ENCODE assay signal across 8 cellular contexts in genomic region chr3:141308588-141309218, GRCh38. TPM values are rescaled to one million over a fixed set of nuclear protein-coding genes. Genes with fewer than 3 reads are reported as not detected.
DNase-seq lines count a peak whose midpoint lies in the region; TF ChIP-seq lines count a peak whose summit lies in the region.

No MANE protein-coding gene starts in this region.

- in situ Hi-C loops in ACHN (cut with HindIII; ENCODE audit: low pct_ligation_motif_present, low pct_unique_long_range_greater_than_20kb, low sequenced_read_pairs), result no loop called here

- H3K27me3 Mint-ChIP-seq in endothelial cell (ENCODE audit: unreplicated experiment), result peaks cover 12% of the 10 kb centered on the region

- H3K4me3 ChIP-seq in GM12864 (ENCODE audit: low read depth, low read length), result no peak overlapping the region
- H3K4me3 ChIP-seq in NT2/D1 (ENCODE audit: insufficient read length, low read depth), result no peak overlapping the region
- no peak overlapping the region for H3K4me3 ChIP-seq in neural cell (ENCODE audit: low read length)

- no peak overlapping the region for H2AFZ ChIP-seq in neural cell (ENCODE audit: low read depth, low read length)

- no peaks in the 10 kb centered on the region for H3K79me2 ChIP-seq in neural cell (replicated peaks; ENCODE audit: insufficient read depth, low read length)

- H3K4me1 Mint-ChIP-seq in endothelial cell (ENCODE audit: unreplicated experiment), result peaks cover 23% of the 10 kb centered on the region

- H3K4me2 ChIP-seq in neural cell (ENCODE audit: low read length), result no peak overlapping the region

- H3F3A ChIP-seq in neural cell (ENCODE audit: insufficient read depth, low read length, poor library complexity, severe bottlenecking), result no peaks in the 10 kb centered on the region

- peaks cover 5% of the 10 kb centered on the region for H3K27me3 ChIP-seq in NT2/D1 (ENCODE audit: insufficient read depth, insufficient read length)
- no peaks in the 10 kb centered on the region for H3K27me3 ChIP-seq in neural cell (ENCODE audit: insufficient read depth, low read depth, low read length)

- H3K4me3 Mint-ChIP-seq in endothelial cell (ENCODE audit: unreplicated experiment), result peak overlapping the region; percentile 37

- H3K9me2 ChIP-seq in neural cell (ENCODE audit: insufficient read depth, low read length), result no peaks in the 10 kb centered on the region

- H3K36me3 ChIP-seq in NT2/D1 (ENCODE audit: insufficient read depth, insufficient read length, low read length) (no peaks in the 10 kb centered on the region), neural cell (ENCODE audit: insufficient read depth, low read length) (no peaks in the 10 kb centered on the region)

- no peak overlapping the region for H3K9ac ChIP-seq in NT2/D1 (ENCODE audit: insufficient read length, low read depth)
- H3K9ac ChIP-seq in neural cell (ENCODE audit: low read length), result no peak overlapping the region

- no peak for TF ChIP-seq EP300 in neural cell (conservative IDR thresholded peaks at IDR 0.05; ENCODE audit: poor library complexity, severe bottlenecking)

- no peak for TF ChIP-seq RAD21 in neural cell (conservative IDR thresholded peaks at IDR 0.05)

- TF ChIP-seq CTCF in GM12864 (IDR thresholded peaks at IDR 0.05; ENCODE audit: low read depth, low read length, missing control alignments) (peak; percentile 17), endothelial cell (IDR thresholded peaks at IDR 0.05; ENCODE audit: unreplicated experiment) (peak; percentile 41), neural cell (IDR thresholded peaks at IDR 0.05; ENCODE audit: poor library complexity, severe bottlenecking) (peak; percentile 33)

- no peaks in the 10 kb centered on the region for H4K20me1 ChIP-seq in neural cell (ENCODE audit: insufficient read depth)

- no peaks in the 10 kb centered on the region for H3K36me3 Mint-ChIP-seq in endothelial cell (ENCODE audit: low read depth, unreplicated experiment)

- H3K9me3 ChIP-seq in NT2/D1 (ENCODE audit: insufficient read depth, low read length) (no peaks in the 10 kb centered on the region), neural cell (ENCODE audit: low read length) (no peaks in the 10 kb centered on the region)

- H3K27ac Mint-ChIP-seq in endothelial cell (ENCODE audit: unreplicated experiment), result no peak overlapping the region

- H3K27ac ChIP-seq in neural cell (ENCODE audit: low read length), result no peak overlapping the region

- H3K9me3 Mint-ChIP-seq in endothelial cell (ENCODE audit: unreplicated experiment), result no peaks in the 10 kb centered on the region

- DNase-seq in ACHN, result peak; percentile 47
- no peak for DNase-seq in GM12864 (ENCODE audit: low read depth)
- DNase-seq in NT2/D1 (ENCODE audit: low read depth, low spot score), result peak; percentile 38
- DNase-seq in endothelial cell (ENCODE audit: low spot score), result peak; percentile 75
- no peak for DNase-seq in activated gamma-delta T cell (lab: John Stamatoyannopoulos, UW)
- DNase-seq in NK-92 (lab: John Stamatoyannopoulos, UW; ENCODE audit: unreplicated experiment), result no peak
- no peak for DNase-seq in central memory CD4-positive, alpha-beta T cell

- no peaks in the 10 kb centered on the region for H3K4me1 ChIP-seq in NT2/D1 (ENCODE audit: insufficient read depth, insufficient read length)

TF ChIP-seq in neural cell, 6 proteins besides CTCF, POLR2A, EP300 and RAD21:
- TF ChIP-seq REST (IDR thresholded peaks at IDR 0.05; ENCODE audit: borderline replicate concordance) (no peak), EZH2 (IDR thresholded peaks at IDR 0.05; ENCODE audit: borderline replicate concordance, insufficient read depth, low read length, poor library complexity, severe bottlenecking) (no peak), SMC3 (conservative IDR thresholded peaks at IDR 0.05; ENCODE audit: poor library complexity) (no peak), POLR2AphosphoS5 (IDR thresholded peaks at IDR 0.05) (no peak), TAF1 (IDR thresholded peaks at IDR 0.05; ENCODE audit: low read depth) (no peak), MXI1 (conservative IDR thresholded peaks at IDR 0.05; ENCODE audit: poor library complexity, severe bottlenecking) (no peak)

RNA-seq across cellular contexts. Expression of gene ZBTB38, which starts 59.6 kb away (rescaled TPM):
- total RNA-seq in endothelial cell (ENCODE audit: unreplicated experiment), result 22.5 TPM
- 14.8 and 18.7 TPM in 2 replicates for polyA plus RNA-seq in neural cell
- 96.4 and 136 TPM in 2 replicates for polyA minus RNA-seq in neural cell

Comparison
In these comparisons a context has a peak if more than half of its experiments do, and no peak if none do; other contexts are left out.
1. DNase-seq: peak in ACHN (single experiment), NT2/D1 (single experiment) and endothelial cell (single experiment); none in GM12864 (single experiment), activated gamma-delta T cell (single experiment), NK-92 (single experiment) and central memory CD4-positive, alpha-beta T cell (single experiment).
2. Peak in every context shown above with its lines, with median percentiles within 50 percentile points of each other: CTCF ChIP-seq.